ENCODE assay signal across 35 cellular contexts in genomic region chr2:38887902-38888554, GRCh38.
"Had no signal": no experiment of that assay in that cellular context is flagged by ENCODE, and none has a peak within 500 bp of the region (broad histone marks: within the 10 kb centered on the region; RNA-seq: fewer than 3 reads in every experiment).

No MANE protein-coding gene starts in this region.

- DNase-seq: Karpas-422, Kasumi-1, MG63, MM.1S, MV-4-11, NCI-H1048, NCI-H1092, NCI-H1092 treated with DMSO at 0.1 percent for 48 hours, NCI-H1105, NCI-H1105 treated with DMSO at 0.1 percent for 48 hours, NCI-H1417, NCI-H1417 treated with DMSO at 0.1 percent for 48 hours, NCI-H1436, NCI-H1436 treated with DMSO at 0.1 percent for 48 hours, NCI-H146, NCI-H1694, NCI-H1694 treated with DMSO at 0.1 percent for 48 hours, NCI-H187, NCI-H187 treated with DMSO at 0.1 percent for 48 hours, NCI-H1930, NCI-H2029, NCI-H2029 treated with DMSO at 0.1 percent for 48 hours, NCI-H2081, NCI-H2081 treated with DMSO at 0.1 percent for 48 hours, NCI-H2107, NCI-H2171, NCI-H2171 treated with DMSO at 0.1 percent for 48 hours, NCI-H2227 treated with DMSO at 0.1 percent for 48 hours, NCI-H226, NCI-H345, NCI-H446, NCI-H446 treated with DMSO at 0.1 percent for 48 hours, NCI-H510A, NCI-H510A treated with DMSO at 0.1 percent for 48 hours, NCI-H524 had no signal

- H3K36me3 ChIP-seq: MG63 had no signal

- H3K27me3 ChIP-seq: MG63 had no signal

- H3K4me3 ChIP-seq: MG63 had no signal

- H3K9me3 ChIP-seq: MG63 had no signal
